ENCODE assay signal across 9 cellular contexts in the genomic region with DNA sequence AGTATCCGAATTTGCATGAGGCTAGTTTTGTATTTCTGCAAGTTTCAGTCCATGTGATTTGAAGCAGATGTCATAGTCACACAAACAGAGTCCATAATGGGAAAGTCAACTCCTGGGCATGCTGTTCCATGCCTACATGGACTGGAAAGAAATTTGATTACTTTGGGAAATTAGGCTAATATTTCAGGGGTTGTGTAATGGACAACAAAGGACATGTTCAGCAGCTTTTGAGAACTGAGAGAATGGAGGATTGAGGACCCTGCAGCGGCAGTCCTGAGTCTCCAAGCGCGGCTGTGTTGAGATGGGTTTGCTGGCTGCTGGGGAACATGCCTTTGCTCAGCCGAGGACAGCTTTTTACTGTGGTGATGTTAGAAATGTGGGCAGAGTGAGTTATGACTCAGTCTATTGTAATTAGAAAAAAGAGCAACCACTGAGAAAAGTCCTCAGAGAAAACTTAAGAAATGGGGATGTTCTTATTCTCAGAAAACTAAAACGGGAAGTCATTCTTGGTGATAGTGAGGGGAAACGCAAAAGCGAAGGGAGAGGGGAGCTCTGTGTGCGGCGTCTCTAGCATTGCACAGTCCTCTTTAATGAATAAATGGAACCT.
DNase-seq lines count a peak whose midpoint lies in the region; ATAC-seq and TF ChIP-seq lines count a peak whose summit lies in the region.
"Had no signal": no experiment of that assay in that cellular context is flagged by ENCODE, and none has a peak within 500 bp of the region (broad histone marks: within the 10 kb centered on the region; RNA-seq: fewer than 3 reads in every experiment).

No MANE protein-coding gene starts in this region.

- H3K36me3 Mint-ChIP-seq in osteocyte (ENCODE audit: unreplicated experiment): no peaks in the 10 kb centered on the region

- TF ChIP-seq CTCF in GM13977 (IDR thresholded peaks at IDR 0.05; ENCODE audit: extremely low read depth, insufficient read depth, missing control alignments) (no peak), osteocyte (IDR thresholded peaks at IDR 0.05) (no peak)

- H3K27ac Mint-ChIP-seq in osteocyte (ENCODE audit: unreplicated experiment): no peak overlapping the region

- H3K4me1 Mint-ChIP-seq in osteocyte (ENCODE audit: unreplicated experiment): no peaks in the 10 kb centered on the region

- DNase-seq in GM13977 (ENCODE audit: low spot score) (peak; percentile 74), MG63 (peak; percentile 16), adipocyte (ENCODE audit: low read depth) (peak; percentile 55), osteocyte (ENCODE audit: extremely low spot score, unreplicated experiment) (peak; percentile 42), T1000 (lab: John Stamatoyannopoulos, UW) (no peak), NCI-H1417 treated with DMSO at 0.1 percent for 48 hours (lab: John Stamatoyannopoulos, UW) (no peak), retina (no peak)

- H3K9ac ChIP-seq in adipocyte (ENCODE audit: low read length): peak overlapping the region; percentile 47

- H3K4me3 Mint-ChIP-seq in osteocyte (ENCODE audit: unreplicated experiment): no peak overlapping the region

- H3K4me1 ChIP-seq in adipocyte (ENCODE audit: control insufficient read depth, insufficient read depth, low read length): peaks cover 9% of the 10 kb centered on the region

- H3K36me3 ChIP-seq in MG63 (no peaks in the 10 kb centered on the region), adipocyte (ENCODE audit: control insufficient read depth, insufficient read depth, low read length, severe bottlenecking) (no peaks in the 10 kb centered on the region)
- H3K36me3 ChIP-seq: neutrophil had no signal

- H3K4me3 ChIP-seq in MG63 (no peak overlapping the region), adipocyte (ENCODE audit: low read length) (peak overlapping the region; percentile 65)

- no peaks in the 10 kb centered on the region for H3K9me3 Mint-ChIP-seq in osteocyte (ENCODE audit: unreplicated experiment)

- peak; percentile 87 for ATAC-seq in GM21786 (IDR thresholded peaks at IDR 0.05; ENCODE audit: unreplicated experiment)

- H3K9me3 ChIP-seq in MG63 (no peaks in the 10 kb centered on the region), adipocyte (ENCODE audit: control insufficient read depth, low read length) (no peaks in the 10 kb centered on the region)
- H3K9me3 ChIP-seq: neutrophil had no signal

- H3K27me3 Mint-ChIP-seq in osteocyte (ENCODE audit: unreplicated experiment): peaks cover 5% of the 10 kb centered on the region

- H3K27me3 ChIP-seq in MG63 (no peaks in the 10 kb centered on the region), adipocyte (replicated peaks; ENCODE audit: control insufficient read depth, insufficient read depth, low read length) (no peaks in the 10 kb centered on the region)

- in situ Hi-C loops in GM13977 (cut with MboI; ENCODE audit: low pct_unique_long_range_greater_than_20kb, low sequenced_read_pairs, unreplicated experiment): no loop called here

Comparison
In these comparisons a context has a peak if more than half of its experiments do, and no peak if none do; other contexts are left out.
1. DNase-seq: peak in GM13977 (single experiment), MG63 (single experiment), adipocyte (single experiment) and osteocyte (single experiment); none in T1000 (single experiment), NCI-H1417 treated with DMSO at 0.1 percent for 48 hours (single experiment) and retina (single experiment).